20 cellular contexts compared by ENCODE assay signal in the genomic region with DNA sequence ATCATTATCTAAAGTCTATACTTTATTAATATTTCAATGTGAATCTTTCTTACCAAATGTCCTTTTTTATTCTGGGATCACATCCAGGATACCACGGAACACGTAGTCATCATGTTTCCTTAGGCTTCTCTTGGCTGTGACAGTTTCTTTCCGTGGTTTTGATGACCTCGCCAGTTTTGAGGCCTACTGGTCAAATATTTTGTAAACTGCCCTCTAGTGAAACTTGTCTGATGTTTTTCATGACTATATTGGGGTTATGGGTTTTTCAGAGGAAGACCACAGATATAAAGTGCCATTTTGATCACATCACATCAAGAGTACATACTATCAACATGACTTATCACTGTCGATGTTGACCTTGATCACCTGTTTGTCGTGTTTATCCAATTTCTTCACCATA. TPM values are rescaled to one million over a fixed set of nuclear protein-coding genes. Genes with fewer than 3 reads are reported as not detected.
A peak's percentile ranks its signal among the peaks of the same experiment; 100 is the strongest.
DNase-seq lines count a peak whose midpoint lies in the region; ATAC-seq, FAIRE-seq and TF ChIP-seq lines count a peak whose summit lies in the region.
"Had no signal": no experiment of that assay in that cellular context is flagged by ENCODE, and none has a peak within 500 bp of the region (broad histone marks: within the 10 kb centered on the region; RNA-seq: fewer than 3 reads in every experiment).

No MANE protein-coding gene starts in this region.

- H3K27ac Mint-ChIP-seq in naive thymus-derived CD4-positive, alpha-beta T cell, result no peak overlapping the region
- H3K27ac Mint-ChIP-seq: dendritic cell treated with granulocyte-macrophage colony-stimulating factor and Interleukin-4, amounts not matched to agents 40 ng/mL and 50 ng/mL, for 4 days had no signal

- no peak for FAIRE-seq in bronchial epithelial cell (lab: Jason Lieb, UNC)
- FAIRE-seq: GM19239 had no signal

- CTCF ChIA-PET in naive thymus-derived CD4-positive, alpha-beta T cell (lab: Charles Lee), result no interaction called here

- H3K27ac ChIP-seq in naive thymus-derived CD4-positive, alpha-beta T cell (ENCODE audit: low read depth, low read length), result no peak overlapping the region

- no peak for TF ChIP-seq CTCF in bronchial epithelial cell (IDR thresholded peaks at IDR 0.05; ENCODE audit: insufficient read depth, low read length, severe bottlenecking)

- H3K4me3 ChIP-seq in MG63 (no peak overlapping the region), bronchial epithelial cell (ENCODE audit: low read depth, low read length) (no peak overlapping the region)
- no peak overlapping the region for H3K4me3 ChIP-seq in naive thymus-derived CD4-positive, alpha-beta T cell (ENCODE audit: low read length)

- peaks cover 0 to 7% (median 0%) of the 10 kb centered on the region in 7 donors for H3K4me1 Mint-ChIP-seq in naive thymus-derived CD4-positive, alpha-beta T cell

- H3K9me3 ChIP-seq in MG63, result no peaks in the 10 kb centered on the region
- no peaks in the 10 kb centered on the region for H3K9me3 ChIP-seq in naive thymus-derived CD4-positive, alpha-beta T cell (ENCODE audit: control insufficient read depth in 2 of 3, low read length in 3 of 3)

- no peaks in the 10 kb centered on the region for H3K36me3 Mint-ChIP-seq in naive thymus-derived CD4-positive, alpha-beta T cell

- H3K4me3 Mint-ChIP-seq in naive thymus-derived CD4-positive, alpha-beta T cell, result no peak overlapping the region
- H3K4me3 Mint-ChIP-seq: dendritic cell treated with granulocyte-macrophage colony-stimulating factor and Interleukin-4, amounts not matched to agents 40 ng/mL and 50 ng/mL, for 4 days had no signal

- peaks cover 0 to 11% (median 0%) of the 10 kb centered on the region in 11 donors for H3K9me3 Mint-ChIP-seq in naive thymus-derived CD4-positive, alpha-beta T cell
- H3K9me3 Mint-ChIP-seq: dendritic cell treated with granulocyte-macrophage colony-stimulating factor and Interleukin-4, amounts not matched to agents 40 ng/mL and 50 ng/mL, for 4 days had no signal

- no peak for ATAC-seq in GM21515 (IDR thresholded peaks at IDR 0.05; ENCODE audit: unreplicated experiment)
- ATAC-seq in naive thymus-derived CD4-positive, alpha-beta T cell, result no peak

- peak; percentile 15 for DNase-seq in GM04503 (ENCODE audit: low read depth)
- DNase-seq in MG63, result peak; percentile 54
- peak; percentile 60 for DNase-seq in bronchial epithelial cell (ENCODE audit: low read depth)
- DNase-seq in myocyte (ENCODE audit: low read depth), result peak; percentile 40
- DNase-seq in T-helper 9 cell, result no peak
- no peak for DNase-seq in naive thymus-derived CD4-positive, alpha-beta T cell
- DNase-seq: activated CD8-positive, alpha-beta memory T cell treated with anti-CD3 and anti-CD28 coated beads for 24 hours; activated effector memory CD4-positive, alpha-beta T cell treated with anti-CD3 and anti-CD28 coated beads, Interleukin-2, amount 50 U/mL, for 16 hours; C1 segment of cervical spinal cord; DMS153; NCI-H1694 treated with DMSO at 0.1 percent for 48 hours; posterior cingulate gyrus; stimulated activated CD4-positive, alpha-beta T cell treated with anti-CD3 and anti-CD28 coated beads, Interleukin-12 subunit alpha, Interleukin-12 subunit beta, amount 100 ng/mL, for 4 hours had no signal

- POLR2A ChIA-PET in naive thymus-derived CD4-positive, alpha-beta T cell (lab: Charles Lee), result no interaction called here

- H3K4me1 ChIP-seq in naive thymus-derived CD4-positive, alpha-beta T cell (ENCODE audit: control insufficient read depth in 2 of 2, insufficient read depth in 2 of 2, low read length in 2 of 2), result no peaks in the 10 kb centered on the region

- peaks cover 25 to 53% (median 44%) of the 10 kb centered on the region in 5 donors for H3K27me3 Mint-ChIP-seq in naive thymus-derived CD4-positive, alpha-beta T cell

- intact Hi-C loops in naive thymus-derived CD4-positive, alpha-beta T cell (cut with micrococcal nuclease), result no loop called here

- H3K36me3 ChIP-seq in MG63, result no peaks in the 10 kb centered on the region
- H3K36me3 ChIP-seq in bronchial epithelial cell (ENCODE audit: control insufficient read depth, insufficient read depth, low read length), result no peaks in the 10 kb centered on the region
- no peaks in the 10 kb centered on the region for H3K36me3 ChIP-seq in naive thymus-derived CD4-positive, alpha-beta T cell (ENCODE audit: control insufficient read depth in 2 of 3, insufficient read depth in 3 of 3, low read length in 3 of 3)

- H3K27me3 ChIP-seq in MG63, result no peaks in the 10 kb centered on the region
- H3K27me3 ChIP-seq in bronchial epithelial cell (ENCODE audit: control insufficient read depth, insufficient read depth, low read length), result no peaks in the 10 kb centered on the region
- no peaks in the 10 kb centered on the region for H3K27me3 ChIP-seq in naive thymus-derived CD4-positive, alpha-beta T cell (ENCODE audit: control insufficient read depth in 2 of 2, insufficient read depth in 2 of 2, low read length in 2 of 2)

RNA-seq across cellular contexts. Expression of gene SERPINA6, which starts 14.1 kb away (rescaled TPM):
- total RNA-seq in MG63 (2014; rRNA removed; shearing (Covaris generic); ENCODE audit: low replicate concordance), result not detected in 2 replicates
- not detected in 2 replicates for total RNA-seq in bronchial epithelial cell
- not detected in 2 replicates for total RNA-seq in myocyte
- polyA plus RNA-seq in myocyte (2012), result not detected
- total RNA-seq in naive thymus-derived CD4-positive, alpha-beta T cell, result not detected
- not detected for polyA plus RNA-seq in naive thymus-derived CD4-positive, alpha-beta T cell
- total RNA-seq: lower leg skin, NCI-H460, subcutaneous adipose tissue had no signal

RNA-seq across cellular contexts. Expression of gene SERPINA2, which starts 29.2 kb away (rescaled TPM):
- not detected in 2 replicates for total RNA-seq in MG63 (2014; rRNA removed; shearing (Covaris generic); ENCODE audit: low replicate concordance)
- not detected in 2 replicates for total RNA-seq in bronchial epithelial cell
- not detected in 2 replicates for total RNA-seq in myocyte
- not detected for polyA plus RNA-seq in myocyte (2012)
- total RNA-seq in naive thymus-derived CD4-positive, alpha-beta T cell, result not detected
- not detected for polyA plus RNA-seq in naive thymus-derived CD4-positive, alpha-beta T cell
- total RNA-seq: lower leg skin, NCI-H460, subcutaneous adipose tissue had no signal
- polyA plus RNA-seq: esophagus had no signal

RNA-seq across cellular contexts. Expression of gene SERPINA10, which starts 44.2 kb away (rescaled TPM):
- not detected in 2 replicates for total RNA-seq in MG63 (2014; rRNA removed; shearing (Covaris generic); ENCODE audit: low replicate concordance)
- total RNA-seq in bronchial epithelial cell (not detected in 2 replicates), myocyte (not detected in 2 replicates)
- polyA plus RNA-seq in myocyte (2012), result 0.03 TPM
- total RNA-seq in naive thymus-derived CD4-positive, alpha-beta T cell, result not detected
- not detected for polyA plus RNA-seq in naive thymus-derived CD4-positive, alpha-beta T cell
- total RNA-seq: lower leg skin, NCI-H460, subcutaneous adipose tissue had no signal
- polyA plus RNA-seq: esophagus had no signal

RNA-seq across cellular contexts. Expression of gene SERPINA1, which starts 51.1 kb away (rescaled TPM):
- total RNA-seq in MG63 (2014; rRNA removed; shearing (Covaris generic); ENCODE audit: low replicate concordance), result 0.89 and 27.3 TPM in 2 replicates
- total RNA-seq in bronchial epithelial cell (0.26 and 0.51 TPM in 2 replicates), myocyte (not detected in 2 replicates)
- polyA plus RNA-seq in myocyte (2012), result 0.08 TPM
- total RNA-seq in naive thymus-derived CD4-positive, alpha-beta T cell, result 100 to 1,000 TPM in 1 of 5 experiments, 10 to 100 TPM in 1, under 1 TPM in 3; 0.44 to 300 (median 0.68) TPM
- polyA plus RNA-seq in naive thymus-derived CD4-positive, alpha-beta T cell, result under 1 TPM; 0.59 to 0.80 TPM

Comparison
In these comparisons a context has a peak if more than half of its experiments do, and no peak if none do; other contexts are left out.
1. DNase-seq: peak in GM04503 (single experiment), MG63 (single experiment), bronchial epithelial cell (single experiment) and myocyte (single experiment); none in T-helper 9 cell (single experiment) and naive thymus-derived CD4-positive, alpha-beta T cell (0 of 9).